31 cellular contexts compared by ENCODE assay signal in genomic region chr3:138467905-138468304, GRCh38. TPM values are rescaled to one million over a fixed set of nuclear protein-coding genes. Genes with fewer than 3 reads are reported as not detected.
"Had no signal": no experiment of that assay in that cellular context is flagged by ENCODE, and none has a peak within 500 bp of the region (broad histone marks: within the 10 kb centered on the region; RNA-seq: fewer than 3 reads in every experiment).

No MANE protein-coding gene starts in this region.

- H3K27me3 ChIP-seq: heart right ventricle, hepatocyte, left lung, neural progenitor cell, ovary, stomach, testis, thyroid gland, transverse colon, upper lobe of left lung, uterus had no signal

- H3K27ac ChIP-seq: hepatocyte, left lung, neural progenitor cell, ovary, stomach, testis had no signal

- H3K4me3 Mint-ChIP-seq: mesothelial cell of epicardium; naive B cell; natural killer cell; nephron progenitor cell; neural progenitor cell; stimulated activated memory B cell treated with anti-CD40 and anti-IgM and Interleukin-4, amounts not matched to agents 10 μg/mL and 1 μg/mL and 100 μg/mL, for 72 hours had no signal

- H3K4me1 Mint-ChIP-seq: naive B cell; natural killer cell; stimulated activated memory B cell treated with anti-CD40 and anti-IgM and Interleukin-4, amounts not matched to agents 10 μg/mL and 1 μg/mL and 100 μg/mL, for 72 hours had no signal

- ATAC-seq: heart right ventricle; left cardiac atrium; left lung; lower lobe of right lung; natural killer cell; right cardiac atrium; sciatic nerve; stimulated activated memory B cell treated with anti-CD40 and anti-IgM and Interleukin-4, amounts not matched to agents 10 μg/mL and 1 μg/mL and 100 μg/mL, for 72 hours; stimulated activated naive CD8-positive, alpha-beta T cell treated with anti-CD3 and anti-CD28 coated beads, Interleukin-15, Interleukin-2, amounts not matched to agents 100 U/mL and 50 U/mL, for 24 hours had no signal

- H3K4me2 ChIP-seq: hepatocyte, neural progenitor cell had no signal

- H3K36me3 Mint-ChIP-seq: mesothelial cell of epicardium; naive B cell; natural killer cell; neural progenitor cell; stimulated activated memory B cell treated with anti-CD40 and anti-IgM and Interleukin-4, amounts not matched to agents 10 μg/mL and 1 μg/mL and 100 μg/mL, for 72 hours had no signal

- H3K79me2 ChIP-seq: hepatocyte had no signal

- DNase-seq: heart right ventricle; kidney glomerular epithelial cell; left cardiac atrium; left lung; lower lobe of right lung; mammary epithelial cell; mesenchymal stem cell; naive B cell; natural killer cell; nephron progenitor cell; ovary; retina; right cardiac atrium; small intestine; stimulated activated CD4-positive, alpha-beta T cell treated with anti-CD3 and anti-CD28 coated beads, Interleukin-1b, Interleukin-23, amount 100 ng/mL, for 48 hours; stimulated activated CD4-positive, alpha-beta T cell treated with anti-CD3 and anti-CD28 coated beads, Interleukin-2, amount 100 ng/mL, for 48 hours; stimulated activated CD4-positive, alpha-beta T cell treated with anti-CD3 and anti-CD28 coated beads, Interleukin-4, amount 100 ng/mL, for 4 hours; stimulated activated CD8-positive, alpha-beta memory T cell treated with anti-CD3 and anti-CD28 coated beads, Interleukin-4, amount 100 ng/mL, for 48 hours; stimulated activated naive CD8-positive, alpha-beta T cell treated with anti-CD3 and anti-CD28 coated beads, Interleukin-15, Interleukin-2, amounts not matched to agents 100 U/mL and 50 U/mL, for 24 hours; stomach; testis; thyroid gland; transverse colon; upper lobe of left lung; uterus had no signal

- H3K9me3 ChIP-seq: heart right ventricle, left lung, lower lobe of right lung, ovary, stomach, testis, thyroid gland, transverse colon, upper lobe of left lung, uterus had no signal

- H3K27me3 Mint-ChIP-seq: progenitor cell of endocrine pancreas had no signal

- H3K36me3 ChIP-seq: heart right ventricle, left lung, neural progenitor cell, ovary, stomach, thyroid gland, transverse colon, uterus had no signal

- H3K4me1 ChIP-seq: neural progenitor cell, stomach, testis had no signal

- H3K27ac Mint-ChIP-seq: mesothelial cell of epicardium; natural killer cell; nephron progenitor cell; neural progenitor cell; progenitor cell of endocrine pancreas; stimulated activated memory B cell treated with anti-CD40 and anti-IgM and Interleukin-4, amounts not matched to agents 10 μg/mL and 1 μg/mL and 100 μg/mL, for 72 hours had no signal

- H3K4me3 ChIP-seq: heart right ventricle, hepatocyte, left lung, lower lobe of right lung, neural progenitor cell, ovary, stomach, testis, thyroid gland, transverse colon, upper lobe of left lung, uterus had no signal

- H3K9me3 Mint-ChIP-seq: mesothelial cell of epicardium; natural killer cell; nephron progenitor cell; neural progenitor cell; stimulated activated memory B cell treated with anti-CD40 and anti-IgM and Interleukin-4, amounts not matched to agents 10 μg/mL and 1 μg/mL and 100 μg/mL, for 72 hours had no signal

- H3K9ac ChIP-seq: neural progenitor cell had no signal

- H2AFZ ChIP-seq: hepatocyte, neural progenitor cell had no signal

RNA-seq across cellular contexts. Expression of gene ESYT3, which starts 33.5 kb away (rescaled TPM):
- total RNA-seq: natural killer cell had no signal
